Comparison of ENCODE assay signal across 16 cellular contexts in genomic region chr16:88282221-88283041, GRCh38.
DNase-seq lines count a peak whose midpoint lies in the region; ATAC-seq, FAIRE-seq and TF ChIP-seq lines count a peak whose summit lies in the region.
"Had no signal": no experiment of that assay in that cellular context is flagged by ENCODE, and none has a peak within 500 bp of the region (broad histone marks: within the 10 kb centered on the region; RNA-seq: fewer than 3 reads in every experiment).

No MANE protein-coding gene starts in this region.

- peak overlapping the region; percentile 14 for H3K4me2 ChIP-seq in HCT116 (ENCODE audit: low read length)
- H3K4me2 ChIP-seq in mammary epithelial cell (ENCODE audit: insufficient read depth, low read depth, low read length): peak overlapping the region; percentile 12

- H3K9me3 ChIP-seq in HCT116 (ENCODE audit: control insufficient read depth in 1 of 2, insufficient read depth in 1 of 2, low read depth in 1 of 2, low read length in 2 of 2) (no peaks in the 10 kb centered on the region), mammary epithelial cell (replicated peaks; ENCODE audit: insufficient read depth, low read length) (peaks cover 23% of the 10 kb centered on the region), kidney (ENCODE audit: control insufficient read depth in 1 of 2, low read length in 2 of 2) (peaks cover 2 to 17% of the 10 kb centered on the region in 2 donors)

- RAD21 ChIA-PET in HCT116 (lab: Charles Lee; ENCODE audit: low non-redundant PET in 1 of 2, low total read pairs in 2 of 2, uncharacterized antibody in 2 of 2, unreplicated experiment in 2 of 2): no interaction called here

- DNase-seq in AG08396 (ENCODE audit: low spot score) (peak; percentile 70), HCT116 (ENCODE audit: low read depth, low spot score) (no peak), mammary epithelial cell (peak; percentile 79), kidney (peak; percentile 35), HT-29 (ENCODE audit: low spot score) (no peak)
- no peak for DNase-seq in stimulated activated naive CD4-positive, alpha-beta T cell treated with Interleukin-2 at 50 U/mL for 16 hours (lab: John Stamatoyannopoulos, UW)
- DNase-seq: activated T-cell treated with anti-CD3 and anti-CD28 coated beads, Interleukin-2, amount 50 U/mL, for 1 hour; C1 segment of cervical spinal cord; effector CD4-positive, alpha-beta T cell; MV-4-11; NCI-H446 treated with DMSO at 0.1 percent for 48 hours had no signal

- H3K36me3 ChIP-seq in HCT116 (ENCODE audit: control insufficient read depth in 1 of 2, insufficient read depth in 2 of 2, low read length in 2 of 2) (no peaks in the 10 kb centered on the region), mammary epithelial cell (ENCODE audit: insufficient read depth, low read length) (no peaks in the 10 kb centered on the region), kidney (ENCODE audit: control insufficient read depth in 1 of 2, insufficient read depth in 2 of 2, low read length in 2 of 2) (no peaks in the 10 kb centered on the region)
- H3K36me3 ChIP-seq: ascending aorta, SJSA1 had no signal

- no peak overlapping the region for H2AFZ ChIP-seq in HCT116 (ENCODE audit: low read depth, low read length, poor library complexity, severe bottlenecking)
- H2AFZ ChIP-seq in mammary epithelial cell (ENCODE audit: low read depth, low read length): peak overlapping the region; percentile 72

- dilution Hi-C loops in mammary epithelial cell (cut with HindIII; ENCODE audit: low sequenced_read_pairs): no loop called here

- TF ChIP-seq CTCF in HCT116 (IDR thresholded peaks at IDR 0.05 in 2 of 3, conservative IDR thresholded peaks at IDR 0.05 in 1 of 3; ENCODE audit: borderline replicate concordance in 1 of 3, insufficient read depth in 1 of 3, low read depth in 2 of 3, low read length in 2 of 3) (no peak), mammary epithelial cell (conservative IDR thresholded peaks at IDR 0.05 in 1 of 2, IDR thresholded peaks at IDR 0.05 in 1 of 2; ENCODE audit: extremely low read depth in 1 of 2, insufficient read depth in 1 of 2, low read depth in 1 of 2, low read length in 2 of 2) (no peak), kidney (IDR thresholded peaks at IDR 0.05; ENCODE audit: borderline replicate concordance, extremely low read depth, insufficient read depth) (no peak)

- H4K20me1 ChIP-seq in HCT116 (ENCODE audit: insufficient read depth) (no peaks in the 10 kb centered on the region), mammary epithelial cell (ENCODE audit: insufficient read depth, low read length) (no peaks in the 10 kb centered on the region)

- intact Hi-C loops in HCT116 (cut with micrococcal nuclease) (no loop called here), mammary epithelial cell (cut with micrococcal nuclease) (no loop called here), kidney (cut with DNase I) (no loop called here)

- peaks cover 7% of the 10 kb centered on the region; the same call in 1 of the 2 replicates for H3K27me3 ChIP-seq in HCT116 (ENCODE audit: insufficient read depth, low read length)
- H3K27me3 ChIP-seq in mammary epithelial cell (ENCODE audit: insufficient read depth, low read length): no peaks in the 10 kb centered on the region
- H3K27me3 ChIP-seq: ascending aorta, SJSA1 had no signal

- no peak overlapping the region for H3K4me3 ChIP-seq in HCT116 (replicated peaks in 1 of 2; ENCODE audit: low read depth in 1 of 2, low read length in 2 of 2)
- H3K4me3 ChIP-seq in mammary epithelial cell (replicated peaks in 1 of 3; ENCODE audit: insufficient read depth in 1 of 3, low read depth in 2 of 3, low read length in 3 of 3): no peak overlapping the region
- no peak overlapping the region for H3K4me3 ChIP-seq in kidney (ENCODE audit: low read length in 2 of 2)
- H3K4me3 ChIP-seq: ascending aorta, SJSA1 had no signal

- TF ChIP-seq RAD21 in HCT116 (IDR thresholded peaks at IDR 0.05; ENCODE audit: low read depth): no peak

- CTCF ChIA-PET in HCT116 (lab: Charles Lee): no interaction called here
- CTCF ChIA-PET in mammary epithelial cell (lab: Charles Lee; ENCODE audit: low non-redundant PET): no interaction called here

- no peaks in the 10 kb centered on the region for H3K9me2 ChIP-seq in HCT116 (ENCODE audit: insufficient read depth)

- no peak overlapping the region for H3K27ac ChIP-seq in HCT116 (ENCODE audit: low read depth, low read length)
- no peak overlapping the region for H3K27ac ChIP-seq in mammary epithelial cell (ENCODE audit: insufficient read depth, low read depth, low read length)
- H3K27ac ChIP-seq in kidney (ENCODE audit: low read depth in 2 of 2, low read length in 2 of 2): no peak overlapping the region
- H3K27ac ChIP-seq: ascending aorta, HL-60, SJSA1 had no signal

- H3K9ac ChIP-seq in HCT116 (ENCODE audit: low read length): no peak overlapping the region
- no peak overlapping the region for H3K9ac ChIP-seq in mammary epithelial cell (ENCODE audit: insufficient read depth, low read length)
- H3K9ac ChIP-seq in kidney (ENCODE audit: low read length in 2 of 2): no peak overlapping the region

- POLR2A ChIA-PET in HCT116 (lab: Charles Lee): no interaction called here

- ATAC-seq in HCT116 (0 out of 2 replicates have a peak, but pooled peaks have one; percentile 13), GM21717 (IDR thresholded peaks at IDR 0.05; ENCODE audit: unreplicated experiment) (no peak), GM19455 (IDR thresholded peaks at IDR 0.05; ENCODE audit: unreplicated experiment) (no peak)

- no peaks in the 10 kb centered on the region for H3K79me2 ChIP-seq in HCT116 (ENCODE audit: insufficient read depth, low read length)
- no peaks in the 10 kb centered on the region for H3K79me2 ChIP-seq in mammary epithelial cell (ENCODE audit: insufficient read depth, low read length)

- FAIRE-seq in kidney (lab: Jason Lieb, UNC): no peak

- TF ChIP-seq POLR2A in HCT116 (IDR thresholded peaks at IDR 0.05; ENCODE audit: borderline replicate concordance, extremely low read depth, insufficient read depth, insufficient read length): no peak

- H3K4me1 ChIP-seq in HCT116 (ENCODE audit: control insufficient read depth in 1 of 2, insufficient read depth in 2 of 2, low read length in 2 of 2) (peaks cover 7 to 17% of the 10 kb centered on the region in 2 experiments; a peak in 3 of 4 replicates), mammary epithelial cell (ENCODE audit: insufficient read depth, low read length) (peaks cover 11% of the 10 kb centered on the region), kidney (ENCODE audit: control insufficient read depth in 1 of 2, insufficient read depth in 1 of 2, low read depth in 1 of 2, low read length in 2 of 2) (no peaks in the 10 kb centered on the region)
- H3K4me1 ChIP-seq: ascending aorta, SJSA1 had no signal

- in situ Hi-C loops in mammary epithelial cell (cut with MboI; ENCODE audit: low sequenced_read_pairs in 2 of 2): no loop called here

- BruUV-seq in HCT116 (replicated peaks; lab: Mats Ljungman, UMichigan) (no TSS peak), mammary epithelial cell (replicated peaks; lab: Mats Ljungman, UMichigan) (no TSS peak)

- WGBS in mammary epithelial cell (ENCODE audit: low coverage, missing lambda C conversion rate): 43% methylated on average over 9 of the region's 17 CpGs

TF ChIP-seq in HCT116, 20 proteins besides CTCF, POLR2A, EP300 and RAD21:
- TF ChIP-seq SIN3A (IDR thresholded peaks at IDR 0.05; ENCODE audit: low read depth) (no peak), CEBPB (IDR thresholded peaks at IDR 0.05; ENCODE audit: low read depth) (no peak), ZFX (IDR thresholded peaks at IDR 0.05) (0 out of 2 replicates have a peak, but pooled peaks have one; percentile 8)

Comparison
In these comparisons a context has a peak if more than half of its experiments do, and no peak if none do; other contexts are left out.
1. DNase-seq: peak in AG08396 (single experiment), mammary epithelial cell (single experiment) and kidney (single experiment); none in HCT116 (single experiment), HT-29 (single experiment) and stimulated activated naive CD4-positive, alpha-beta T cell treated with Interleukin-2 at 50 U/mL for 16 hours (single experiment).